ENCODE assay signal across 24 cellular contexts in the genomic region with DNA sequence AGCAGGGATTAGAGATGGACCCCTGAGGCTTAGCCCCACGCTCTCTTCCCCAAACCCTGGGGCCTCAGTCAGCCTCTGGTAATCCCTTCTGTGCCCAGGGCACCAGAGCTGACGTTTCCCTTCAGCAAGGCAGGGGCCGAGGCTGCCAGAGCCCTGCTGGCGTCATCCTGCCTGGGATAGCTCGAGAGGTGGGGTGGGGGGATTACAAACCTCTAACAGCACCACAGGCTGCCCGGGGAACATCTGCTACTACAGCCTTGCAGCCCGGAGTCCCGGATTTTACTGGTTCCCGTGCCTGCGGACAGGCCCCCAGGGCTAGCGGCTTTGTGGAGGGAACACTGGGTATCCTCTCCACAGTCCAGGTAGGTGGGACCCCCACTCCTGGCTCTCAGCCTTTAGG. TPM values are rescaled to one million over a fixed set of nuclear protein-coding genes. Genes with fewer than 3 reads are reported as not detected.
DNase-seq lines count a peak whose midpoint lies in the region; ATAC-seq and TF ChIP-seq lines count a peak whose summit lies in the region.
"Had no signal": no experiment of that assay in that cellular context is flagged by ENCODE, and none has a peak within 500 bp of the region (broad histone marks: within the 10 kb centered on the region; RNA-seq: fewer than 3 reads in every experiment).

A gene (plus strand): TSS at position 238 of the 400 bp plus-strand sequence. CDS start 1,144 bp downstream, outside the sequence.

- H3K27me3 ChIP-seq in right atrium auricular region (no peaks in the 10 kb centered on the region), BE2C (no peaks in the 10 kb centered on the region)
- H3K27me3 ChIP-seq: neutrophil, tibial nerve had no signal

- H3K4me3 Mint-ChIP-seq in glutamatergic neuron (ENCODE audit: unreplicated experiment), result no peak within 1 kb of the TSS
- H3K4me3 Mint-ChIP-seq in stimulated activated memory B cell treated with anti-CD40 and anti-IgM and Interleukin-4, amounts not matched to agents 10 μg/mL and 1 μg/mL and 100 μg/mL, for 72 hours, result no peak within 1 kb of the TSS
- H3K4me3 Mint-ChIP-seq: activated CD8-positive, alpha-beta T cell treated with anti-CD3 and anti-CD28 coated beads, Interleukin-2, amount 10 ng/mL, durations not matched to agents 7 days and 5 days; activated naive CD4-positive, alpha-beta T cell treated with anti-CD3 and anti-CD28 coated beads, Interleukin-2, amount 50 U/mL, for 24 hours; activated T-cell treated with anti-CD3 and anti-CD28 coated beads, Interleukin-2, amount 50 U/mL, for 4 hours had no signal

- H3K4me3 ChIP-seq in right atrium auricular region (no peak within 1 kb of the TSS), BE2C (ENCODE audit: low read depth, low read length) (no peak within 1 kb of the TSS)
- H3K4me3 ChIP-seq: tibial nerve had no signal

- H3K9me3 Mint-ChIP-seq in glutamatergic neuron (ENCODE audit: unreplicated experiment), result peaks cover 2% of the 10 kb centered on the region
- H3K9me3 Mint-ChIP-seq in stimulated activated memory B cell treated with anti-CD40 and anti-IgM and Interleukin-4, amounts not matched to agents 10 μg/mL and 1 μg/mL and 100 μg/mL, for 72 hours, result no peaks in the 10 kb centered on the region
- H3K9me3 Mint-ChIP-seq: activated naive CD4-positive, alpha-beta T cell treated with anti-CD3 and anti-CD28 coated beads, Interleukin-2, amount 50 U/mL, for 24 hours; activated T-cell treated with anti-CD3 and anti-CD28 coated beads, Interleukin-2, amount 50 U/mL, for 4 hours had no signal

- H3K36me3 ChIP-seq in right atrium auricular region, result peaks cover 4% of the 10 kb centered on the region
- no peaks in the 10 kb centered on the region for H3K36me3 ChIP-seq in BE2C

- H3K9me3 ChIP-seq in right atrium auricular region, result no peaks in the 10 kb centered on the region
- H3K9me3 ChIP-seq in BE2C, result no peaks in the 10 kb centered on the region
- H3K9me3 ChIP-seq: neutrophil, tibial nerve had no signal

- no peak within 1 kb of the TSS for H3K27ac ChIP-seq in right atrium auricular region
- H3K27ac ChIP-seq: C4-2B, neutrophil had no signal

- no peak for ATAC-seq in Right ventricle myocardium inferior
- ATAC-seq in stimulated activated memory B cell treated with anti-CD40 and anti-IgM and Interleukin-4, amounts not matched to agents 10 μg/mL and 1 μg/mL and 100 μg/mL, for 72 hours, result no peak
- ATAC-seq: activated CD8-positive, alpha-beta T cell treated with anti-CD3 and anti-CD28 coated beads, Interleukin-2, amount 10 ng/mL, durations not matched to agents 7 days and 5 days; activated T-cell treated with anti-CD3 and anti-CD28 coated beads, Interleukin-2, amount 50 U/mL, for 4 hours had no signal

- H3K27me3 Mint-ChIP-seq in glutamatergic neuron (ENCODE audit: unreplicated experiment), result peaks cover 7% of the 10 kb centered on the region
- no peaks in the 10 kb centered on the region for H3K27me3 Mint-ChIP-seq in stimulated activated memory B cell treated with anti-CD40 and anti-IgM and Interleukin-4, amounts not matched to agents 10 μg/mL and 1 μg/mL and 100 μg/mL, for 72 hours
- H3K27me3 Mint-ChIP-seq: activated naive CD4-positive, alpha-beta T cell treated with anti-CD3 and anti-CD28 coated beads, Interleukin-2, amount 50 U/mL, for 24 hours had no signal

- H3K27ac Mint-ChIP-seq in glutamatergic neuron (ENCODE audit: unreplicated experiment), result no peak within 1 kb of the TSS
- peak within 1 kb of the TSS; percentile 80 for H3K27ac Mint-ChIP-seq in stimulated activated memory B cell treated with anti-CD40 and anti-IgM and Interleukin-4, amounts not matched to agents 10 μg/mL and 1 μg/mL and 100 μg/mL, for 72 hours
- H3K27ac Mint-ChIP-seq: activated naive CD4-positive, alpha-beta T cell treated with anti-CD3 and anti-CD28 coated beads, Interleukin-2, amount 50 U/mL, for 24 hours had no signal

- DNase-seq in Right ventricle myocardium inferior (ENCODE audit: missing footprints), result peak; percentile 51
- DNase-seq in right atrium auricular region (ENCODE audit: low spot score), result no peak
- peak; percentile 100 for DNase-seq in NCI-H524 treated with DMSO at 0.1 percent for 48 hours (lab: John Stamatoyannopoulos, UW)
- peak; percentile 58 for DNase-seq in glutamatergic neuron
- no peak for DNase-seq in BE2C
- DNase-seq in effector CD4-positive, alpha-beta T cell, result no peak
- DNase-seq in germinal center (ENCODE audit: low spot score), result no peak
- DNase-seq: 8988T; activated CD8-positive, alpha-beta T cell treated with anti-CD3 and anti-CD28 coated beads, Interleukin-2, amount 10 ng/mL, durations not matched to agents 7 days and 5 days; activated T-cell treated with anti-CD3 and anti-CD28 coated beads, Interleukin-2, amount 50 U/mL, for 4 hours; DMS79; HCEC 1CT; Kasumi-1; NCI-H1105; NK-92 treated with Interleukin-12 subunit alpha and Interleukin-12 subunit beta, amount 100 ng/mL, for 24 hours; stimulated activated naive CD4-positive, alpha-beta T cell had no signal

- no peaks in the 10 kb centered on the region for H3K36me3 Mint-ChIP-seq in glutamatergic neuron (ENCODE audit: unreplicated experiment)
- peaks cover 18% of the 10 kb centered on the region for H3K36me3 Mint-ChIP-seq in stimulated activated memory B cell treated with anti-CD40 and anti-IgM and Interleukin-4, amounts not matched to agents 10 μg/mL and 1 μg/mL and 100 μg/mL, for 72 hours

- no peak for TF ChIP-seq CTCF in right atrium auricular region (IDR thresholded peaks at IDR 0.05)
- no peak for TF ChIP-seq CTCF in glutamatergic neuron (IDR thresholded peaks at IDR 0.05; ENCODE audit: partially characterized antibody, unreplicated experiment)
- no peak for TF ChIP-seq CTCF in BE2C (IDR thresholded peaks at IDR 0.05; ENCODE audit: low read depth, low read length)

- intact Hi-C loops in Right ventricle myocardium inferior (cut with DNase I), result no loop called here

- H3K4me1 ChIP-seq in right atrium auricular region, result peaks cover 0 to 11% of the 10 kb centered on the region in 2 donors
- no peaks in the 10 kb centered on the region for H3K4me1 ChIP-seq in BE2C

- peaks cover 12% of the 10 kb centered on the region for H3K4me1 Mint-ChIP-seq in glutamatergic neuron (ENCODE audit: low read depth, unreplicated experiment)
- H3K4me1 Mint-ChIP-seq in stimulated activated memory B cell treated with anti-CD40 and anti-IgM and Interleukin-4, amounts not matched to agents 10 μg/mL and 1 μg/mL and 100 μg/mL, for 72 hours, result peaks cover 52% of the 10 kb centered on the region

RNA-seq across cellular contexts. Expression of the gene that starts here (rescaled TPM):
- total RNA-seq in Right ventricle myocardium inferior, result not detected
- not detected for total RNA-seq in right atrium auricular region
- total RNA-seq in glutamatergic neuron (ENCODE audit: unreplicated experiment), result 0.39 TPM
- polyA plus RNA-seq in BE2C (2012; ENCODE audit: insufficient read depth, insufficient read length, low read depth), result 0.49 TPM
- total RNA-seq: activated CD8-positive, alpha-beta T cell treated with anti-CD3 and anti-CD28 coated beads, Interleukin-2, amount 10 ng/mL, durations not matched to agents 7 days and 5 days; activated T-cell treated with anti-CD3 and anti-CD28 coated beads, Interleukin-2, amount 50 U/mL, for 4 hours; astrocyte; mononuclear cell; tibial nerve had no signal
- polyA plus RNA-seq: keratinocyte had no signal

Comparison
In these comparisons a context has a peak if more than half of its experiments do, and no peak if none do; other contexts are left out.
1. Peak in DNase-seq in Right ventricle myocardium inferior; RNA of the gene not detected or under 1 TPM.
2. Peak in DNase-seq in glutamatergic neuron; RNA of the gene not detected or under 1 TPM.